In genomic region chr12:28026701-28027100, GRCh38 we compare ENCODE assay signal across 12 cellular contexts. TPM values are rescaled to one million over a fixed set of nuclear protein-coding genes. Genes with fewer than 3 reads are reported as not detected.
DNase-seq lines count a peak whose midpoint lies in the region; ATAC-seq and TF ChIP-seq lines count a peak whose summit lies in the region.
"Had no signal": no experiment of that assay in that cellular context is flagged by ENCODE, and none has a peak within 500 bp of the region (broad histone marks: within the 10 kb centered on the region; RNA-seq: fewer than 3 reads in every experiment).

No MANE protein-coding gene starts in this region.

- BruUV-seq in mammary epithelial cell (replicated peaks; lab: Mats Ljungman, UMichigan): no TSS peak

- intact Hi-C loops in mammary epithelial cell (cut with micrococcal nuclease): loop anchor here (10.0 kb wide), 1 partner anchor 312 kb away; the partner anchor contains the start of gene MRPS35

- WGBS in mammary epithelial cell (ENCODE audit: low coverage, missing lambda C conversion rate): 40% methylated on average over 5 of the region's 5 CpGs

- DNase-seq in A172 (ENCODE audit: low spot score): peak; percentile 75
- DNase-seq in ELF-1 (ENCODE audit: low read depth, low spot score): peak; percentile 13
- peak; percentile 96 for DNase-seq in NCI-H2171 treated with DMSO at 0.1 percent for 48 hours (lab: John Stamatoyannopoulos, UW)
- peak; percentile 88 for DNase-seq in mammary epithelial cell
- DNase-seq in NCI-H1105 treated with DMSO at 0.1 percent for 48 hours (lab: John Stamatoyannopoulos, UW): no peak
- no peak for DNase-seq in activated naive CD4-positive, alpha-beta T cell treated with anti-CD3 and anti-CD28 coated beads, Interleukin-2, amount 50 U/mL, for 16 hours
- no peak for DNase-seq in activated effector memory CD4-positive, alpha-beta T cell treated with anti-CD3 and anti-CD28 coated beads, Interleukin-2, amount 50 U/mL, for 16 hours
- DNase-seq: activated CD4-positive, alpha-beta memory T cell treated with anti-CD3 and anti-CD28 coated beads for 36 hours; hypothalamus; NCI-H748 treated with DMSO at 0.1 percent for 48 hours; T-helper 1 cell had no signal

- no peaks in the 10 kb centered on the region for H3K9me3 ChIP-seq in mammary epithelial cell (replicated peaks; ENCODE audit: insufficient read depth, low read length)

- no peak for TF ChIP-seq CTCF in mammary epithelial cell (conservative IDR thresholded peaks at IDR 0.05 in 1 of 2, IDR thresholded peaks at IDR 0.05 in 1 of 2; ENCODE audit: extremely low read depth in 1 of 2, insufficient read depth in 1 of 2, low read depth in 1 of 2, low read length in 2 of 2)

- peaks cover 56% of the 10 kb centered on the region for H3K4me1 ChIP-seq in mammary epithelial cell (ENCODE audit: insufficient read depth, low read length)

- H3K9ac ChIP-seq in mammary epithelial cell (ENCODE audit: insufficient read depth, low read length): peak overlapping the region; percentile 26

- peak overlapping the region; percentile 18 for H2AFZ ChIP-seq in mammary epithelial cell (ENCODE audit: low read depth, low read length)

- no peak overlapping the region for H3K4me2 ChIP-seq in mammary epithelial cell (ENCODE audit: insufficient read depth, low read depth, low read length)

- peak overlapping the region; percentile 83 for H3K27ac ChIP-seq in mammary epithelial cell (ENCODE audit: insufficient read depth, low read depth, low read length)

- dilution Hi-C loops in mammary epithelial cell (cut with HindIII; ENCODE audit: low sequenced_read_pairs): no loop called here

- CTCF ChIA-PET in mammary epithelial cell (lab: Charles Lee; ENCODE audit: low non-redundant PET): interaction anchor here (0.6 kb wide), 1 partner anchor 101 kb away, joined by 3 read pairs; no protein-coding TSS in a partner anchor

- no peaks in the 10 kb centered on the region for H3K79me2 ChIP-seq in mammary epithelial cell (ENCODE audit: insufficient read depth, low read length)

- ATAC-seq in HG03439 (IDR thresholded peaks at IDR 0.05; ENCODE audit: unreplicated experiment): no peak

- H3K36me3 ChIP-seq in mammary epithelial cell (ENCODE audit: insufficient read depth, low read length): no peaks in the 10 kb centered on the region

- no peaks in the 10 kb centered on the region for H4K20me1 ChIP-seq in mammary epithelial cell (ENCODE audit: insufficient read depth, low read length)

- H3K27me3 ChIP-seq in mammary epithelial cell (ENCODE audit: insufficient read depth, low read length): no peaks in the 10 kb centered on the region

- in situ Hi-C loops in mammary epithelial cell (cut with MboI; ENCODE audit: low sequenced_read_pairs in 2 of 2): no loop called here

- H3K4me3 ChIP-seq in mammary epithelial cell (replicated peaks in 1 of 3; ENCODE audit: insufficient read depth in 1 of 3, low read depth in 2 of 3, low read length in 3 of 3): no peak overlapping the region

RNA-seq across cellular contexts. Expression of gene PTHLH, which starts 54.2 kb away (rescaled TPM):
- 0.41 and 3.1 TPM in 2 replicates for total RNA-seq in A172 (2014; rRNA removed; shearing (Covaris generic))
- 100 to 1,000 TPM; 106 to 200 TPM for total RNA-seq in mammary epithelial cell
- 246 TPM for polyA plus RNA-seq in mammary epithelial cell
- polyA minus RNA-seq in mammary epithelial cell: 133 TPM

Comparison
In these comparisons a context has a peak if more than half of its experiments do, and no peak if none do; other contexts are left out.
1. DNase-seq: peak in A172 (single experiment), ELF-1 (single experiment), NCI-H2171 treated with DMSO at 0.1 percent for 48 hours (single experiment) and mammary epithelial cell (single experiment); none in NCI-H1105 treated with DMSO at 0.1 percent for 48 hours (single experiment), activated naive CD4-positive, alpha-beta T cell treated with anti-CD3 and anti-CD28 coated beads, Interleukin-2, amount 50 U/mL, for 16 hours (single experiment) and activated effector memory CD4-positive, alpha-beta T cell treated with anti-CD3 and anti-CD28 coated beads, Interleukin-2, amount 50 U/mL, for 16 hours (single experiment).
2. RNA of gene PTHLH, which starts 54.2 kb away (total RNA-seq): 106 to 200 TPM in mammary epithelial cell; 0.41 to 3.1 TPM in A172; every median in the first group is over 10 times any median in the second.